ENCODE assay signal across 30 cellular contexts in genomic region chr7:45662540-45663166, GRCh38.
DNase-seq lines count a peak whose midpoint lies in the region; ATAC-seq, FAIRE-seq and TF ChIP-seq lines count a peak whose summit lies in the region.
"Had no signal": no experiment of that assay in that cellular context is flagged by ENCODE, and none has a peak within 500 bp of the region (broad histone marks: within the 10 kb centered on the region; RNA-seq: fewer than 3 reads in every experiment).

No MANE protein-coding gene starts in this region.

- TF ChIP-seq CTCF in endodermal cell (conservative IDR thresholded peaks at IDR 0.05) (no peak), nephron progenitor cell (IDR thresholded peaks at IDR 0.05) (no peak), natural killer cell (IDR thresholded peaks at IDR 0.05) (no peak)

- no peaks in the 10 kb centered on the region for H3K4me1 ChIP-seq in endodermal cell (ENCODE audit: control insufficient read depth, insufficient read depth, low read length)
- H3K4me1 ChIP-seq: esophagus squamous epithelium, foreskin keratinocyte, heart right ventricle, neural progenitor cell, parathyroid adenoma, sigmoid colon had no signal

- no peaks in the 10 kb centered on the region for H3K27me3 Mint-ChIP-seq in endodermal cell (ENCODE audit: insufficient read depth)
- H3K27me3 Mint-ChIP-seq in nephron progenitor cell (ENCODE audit: low read depth, poor library complexity) = peaks cover 5% of the 10 kb centered on the region
- no peaks in the 10 kb centered on the region for H3K27me3 Mint-ChIP-seq in natural killer cell (ENCODE audit: low read depth in 2 of 2)
- peaks cover 0 to 5% (median 1%) of the 10 kb centered on the region in 3 donors for H3K27me3 Mint-ChIP-seq in immature natural killer cell (ENCODE audit: low read depth in 3 of 3)

- 89 to 92% methylated on average over 4 to 15 of the region's 15 CpGs for WGBS in endodermal cell (ENCODE audit: insufficient coverage in 1 of 2, insufficient read length in 1 of 2), 2 experiments

- no peaks in the 10 kb centered on the region for H3K9me3 ChIP-seq in endodermal cell (ENCODE audit: control insufficient read depth, low read length)
- H3K9me3 ChIP-seq: BLaER1, esophagus squamous epithelium, MG63, sigmoid colon had no signal

- intact Hi-C loops in natural killer cell (cut with micrococcal nuclease) = no loop called here

- H3K36me3 Mint-ChIP-seq in endodermal cell (ENCODE audit: low read depth) = peaks cover 2% of the 10 kb centered on the region
- no peaks in the 10 kb centered on the region for H3K36me3 Mint-ChIP-seq in nephron progenitor cell (ENCODE audit: low read depth)
- no peaks in the 10 kb centered on the region for H3K36me3 Mint-ChIP-seq in natural killer cell
- no peaks in the 10 kb centered on the region for H3K36me3 Mint-ChIP-seq in immature natural killer cell
- H3K36me3 Mint-ChIP-seq: stimulated activated memory B cell treated with anti-CD40 and anti-IgM and Interleukin-4, amounts not matched to agents 10 μg/mL and 1 μg/mL and 100 μg/mL, for 72 hours had no signal

- H3K27ac ChIP-seq in endodermal cell (ENCODE audit: low read depth, low read length) = no peak overlapping the region
- H3K27ac ChIP-seq: BLaER1, esophagus squamous epithelium, foreskin keratinocyte, heart right ventricle, KMS-11, neural progenitor cell, parathyroid adenoma, sigmoid colon had no signal

- H3K4me1 Mint-ChIP-seq in endodermal cell (peaks cover 8% of the 10 kb centered on the region), nephron progenitor cell (peaks cover 10% of the 10 kb centered on the region), natural killer cell (no peaks in the 10 kb centered on the region), immature natural killer cell (no peaks in the 10 kb centered on the region)
- H3K4me1 Mint-ChIP-seq: activated CD4-positive, alpha-beta T cell treated with anti-CD3 and anti-CD28 coated beads for 36 hours; central memory CD8-positive, alpha-beta T cell; neural progenitor cell; stimulated activated memory B cell treated with anti-CD40 and anti-IgM and Interleukin-4, amounts not matched to agents 10 μg/mL and 1 μg/mL and 100 μg/mL, for 72 hours had no signal

- H3K4me3 ChIP-seq in endodermal cell (ENCODE audit: low read length) = no peak overlapping the region
- H3K4me3 ChIP-seq: BLaER1, esophagus squamous epithelium, heart right ventricle, MG63, neural progenitor cell, sigmoid colon had no signal

- ATAC-seq in natural killer cell = no peak
- ATAC-seq: activated CD4-positive, alpha-beta T cell treated with anti-CD3 and anti-CD28 coated beads for 36 hours; SK-N-SH treated with all-trans-retinoic acid at 6 μM for 48 hours; stimulated activated memory B cell treated with anti-CD40 and anti-IgM and Interleukin-4, amounts not matched to agents 10 μg/mL and 1 μg/mL and 100 μg/mL, for 72 hours had no signal

- H3K27me3 ChIP-seq in endodermal cell (ENCODE audit: control insufficient read depth, insufficient read depth, low read length, poor library complexity, severe bottlenecking) = no peaks in the 10 kb centered on the region
- H3K27me3 ChIP-seq: BLaER1, esophagus squamous epithelium, foreskin keratinocyte, heart right ventricle, MG63, neural progenitor cell, sigmoid colon had no signal

- H3K36me3 ChIP-seq in endodermal cell (ENCODE audit: control insufficient read depth, insufficient read depth, low read length) = no peaks in the 10 kb centered on the region
- H3K36me3 ChIP-seq: BLaER1, esophagus squamous epithelium, heart right ventricle, MG63, neural progenitor cell, sigmoid colon had no signal

- TF ChIP-seq POLR2A in H54 (IDR thresholded peaks at IDR 0.05; ENCODE audit: low read depth, low read length) = no peak

- H3K27ac Mint-ChIP-seq in endodermal cell = no peak overlapping the region
- H3K27ac Mint-ChIP-seq in nephron progenitor cell = peak overlapping the region; percentile 89
- H3K27ac Mint-ChIP-seq in natural killer cell = no peak overlapping the region
- no peak overlapping the region for H3K27ac Mint-ChIP-seq in immature natural killer cell
- H3K27ac Mint-ChIP-seq: activated CD4-positive, alpha-beta T cell treated with anti-CD3 and anti-CD28 coated beads for 36 hours; activated naive CD4-positive, alpha-beta T cell treated with anti-CD3 and anti-CD28 coated beads for 36 hours; neural progenitor cell; stimulated activated memory B cell treated with anti-CD40 and anti-IgM and Interleukin-4, amounts not matched to agents 10 μg/mL and 1 μg/mL and 100 μg/mL, for 72 hours had no signal

- H3K9me3 Mint-ChIP-seq in endodermal cell = peaks cover 3% of the 10 kb centered on the region
- peaks cover 8% of the 10 kb centered on the region for H3K9me3 Mint-ChIP-seq in nephron progenitor cell
- no peaks in the 10 kb centered on the region for H3K9me3 Mint-ChIP-seq in natural killer cell
- H3K9me3 Mint-ChIP-seq in immature natural killer cell = peaks cover 0 to 2% (median 0%) of the 10 kb centered on the region in 6 donors
- H3K9me3 Mint-ChIP-seq: activated naive CD4-positive, alpha-beta T cell treated with anti-CD3 and anti-CD28 coated beads for 36 hours; central memory CD8-positive, alpha-beta T cell; neural progenitor cell; stimulated activated memory B cell treated with anti-CD40 and anti-IgM and Interleukin-4, amounts not matched to agents 10 μg/mL and 1 μg/mL and 100 μg/mL, for 72 hours had no signal

- no peak overlapping the region for H3K4me3 Mint-ChIP-seq in endodermal cell
- no peak overlapping the region for H3K4me3 Mint-ChIP-seq in nephron progenitor cell
- no peak overlapping the region for H3K4me3 Mint-ChIP-seq in natural killer cell
- no peak overlapping the region for H3K4me3 Mint-ChIP-seq in immature natural killer cell
- H3K4me3 Mint-ChIP-seq: activated CD4-positive, alpha-beta T cell treated with anti-CD3 and anti-CD28 coated beads for 36 hours; activated naive CD4-positive, alpha-beta T cell treated with anti-CD3 and anti-CD28 coated beads for 36 hours; central memory CD8-positive, alpha-beta T cell; neural progenitor cell; stimulated activated memory B cell treated with anti-CD40 and anti-IgM and Interleukin-4, amounts not matched to agents 10 μg/mL and 1 μg/mL and 100 μg/mL, for 72 hours had no signal

- H3K9ac ChIP-seq in endodermal cell (ENCODE audit: extremely low read depth, low read length, poor library complexity, severe bottlenecking) = no peak overlapping the region
- H3K9ac ChIP-seq: BLaER1, KMS-11, neural progenitor cell, parathyroid adenoma had no signal

- DNase-seq in D341Med (ENCODE audit: low spot score) (peak; percentile 11), Daoy (ENCODE audit: low read depth) (peak; percentile 0), endodermal cell (peak; percentile 28), nephron progenitor cell (no peak), NCI-H2196 treated with DMSO at 0.1 percent for 48 hours (lab: John Stamatoyannopoulos, UW; ENCODE audit: unreplicated experiment) (no peak), natural killer cell (no peak), H54 (ENCODE audit: insufficient read length, low spot score) (no peak), immature natural killer cell (no peak)
- DNase-seq: esophagus squamous epithelium; foreskin keratinocyte; kidney glomerular epithelial cell; NCI-H2081; NCI-H2227 treated with DMSO at 0.1 percent for 48 hours; sigmoid colon; stimulated activated CD4-positive, alpha-beta T cell treated with anti-CD3 and anti-CD28 coated beads, Interleukin-12 subunit alpha, Interleukin-12 subunit beta, amount 100 ng/mL, for 4 hours; stimulated activated CD4-positive, alpha-beta T cell treated with anti-CD3 and anti-CD28 coated beads, Interleukin-4, amount 100 ng/mL, for 4 hours had no signal

- FAIRE-seq in H54 (lab: Jason Lieb, UNC) = no peak
- FAIRE-seq: endometrium, GM12891, H1 had no signal

Comparison
In these comparisons a context has a peak if more than half of its experiments do, and no peak if none do; other contexts are left out.
1. DNase-seq: peak in D341Med (single experiment), Daoy (single experiment) and endodermal cell (single experiment); none in nephron progenitor cell (single experiment), NCI-H2196 treated with DMSO at 0.1 percent for 48 hours (single experiment), natural killer cell (single experiment), H54 (single experiment) and immature natural killer cell (0 of 3).